ENCODE assay signal across 16 cellular contexts in genomic region chr10:95478935-95479334, GRCh38.
DNase-seq lines count a peak whose midpoint lies in the region; ATAC-seq and TF ChIP-seq lines count a peak whose summit lies in the region.
"Had no signal": no experiment of that assay in that cellular context is flagged by ENCODE, and none has a peak within 500 bp of the region (broad histone marks: within the 10 kb centered on the region; RNA-seq: fewer than 3 reads in every experiment).

No MANE protein-coding gene starts in this region.

- H3K36me3 Mint-ChIP-seq in neural progenitor cell (no peaks in the 10 kb centered on the region), nephron progenitor cell (ENCODE audit: low read depth) (peaks cover 7% of the 10 kb centered on the region)

- TF ChIP-seq POLR2A in transverse colon (IDR thresholded peaks at IDR 0.05), result no peak

- in situ Hi-C loops in transverse colon (cut with MboI; ENCODE audit: low pct_ligation_motif_present in 1 of 4, low pct_unique_long_range_greater_than_20kb in 1 of 4, low sequenced_read_pairs in 3 of 4), result no loop called here

- no peaks in the 10 kb centered on the region for H3F3A ChIP-seq in neural progenitor cell (ENCODE audit: low read depth)

- H3K27me3 Mint-ChIP-seq in neural progenitor cell (ENCODE audit: insufficient read depth, low read depth) (no peaks in the 10 kb centered on the region), nephron progenitor cell (ENCODE audit: low read depth, poor library complexity) (no peaks in the 10 kb centered on the region)

- H3K4me1 ChIP-seq in left ventricle myocardium inferior (peaks cover 94% of the 10 kb centered on the region), neural progenitor cell (peaks cover 21% of the 10 kb centered on the region), transverse colon (peaks cover 23 to 82% (median 79%) of the 10 kb centered on the region in 4 donors)

- no peak overlapping the region for H2AFZ ChIP-seq in neural progenitor cell (replicated peaks)
- H2AFZ ChIP-seq: GM23338 had no signal

- no peak overlapping the region for H3K9ac ChIP-seq in neural progenitor cell

- H3K4me3 ChIP-seq in left ventricle myocardium inferior (peak overlapping the region; percentile 41), neural progenitor cell (no peak overlapping the region), transverse colon (no peak overlapping the region)
- H3K4me3 ChIP-seq: GM23338 had no signal

- TF ChIP-seq CTCF in left ventricle myocardium inferior (IDR thresholded peaks at IDR 0.05; ENCODE audit: borderline replicate concordance), result no peak
- TF ChIP-seq CTCF in neural progenitor cell (IDR thresholded peaks at IDR 0.05), result no peak
- no peak for TF ChIP-seq CTCF in transverse colon (IDR thresholded peaks at IDR 0.05)
- no peak for TF ChIP-seq CTCF in nephron progenitor cell (IDR thresholded peaks at IDR 0.05)

- H3K36me3 ChIP-seq in left ventricle myocardium inferior (no peaks in the 10 kb centered on the region), neural progenitor cell (no peaks in the 10 kb centered on the region), transverse colon (no peaks in the 10 kb centered on the region)

- DNase-seq in left ventricle myocardium inferior (no peak), neural progenitor cell (ENCODE audit: low spot score) (no peak), transverse colon (no peak), NCI-H1105 (lab: John Stamatoyannopoulos, UW) (no peak), AG08396 (ENCODE audit: low spot score) (no peak), nephron progenitor cell (no peak)
- DNase-seq: activated naive CD4-positive, alpha-beta T cell; C1 segment of cervical spinal cord; islet precursor cell; NCI-H2081; NK-92 treated with Interleukin-12 subunit alpha and Interleukin-12 subunit beta, amount 100 ng/mL, for 24 hours; stimulated activated CD4-positive, alpha-beta T cell treated with anti-CD3 and anti-CD28 coated beads, Interleukin-15, amount 100 ng/mL, for 24 hours; stimulated activated CD8-positive, alpha-beta memory T cell treated with anti-CD3 and anti-CD28 coated beads, Interleukin-4, amount 100 ng/mL, for 48 hours had no signal

- H3K27ac ChIP-seq in cingulate gyrus (ENCODE audit: low read depth, low read length) (peak overlapping the region; percentile 48), left ventricle myocardium inferior (replicated peaks) (peak overlapping the region; percentile 92), neural progenitor cell (no peak overlapping the region), transverse colon (peak overlapping the region; percentile 78 to 89 (median 88))

- WGBS in transverse colon (ENCODE audit: low coverage in 1 of 2), 2 donors, result 28 to 50% methylated on average over 3 of the region's 3 CpGs

- H3K27me3 ChIP-seq in left ventricle myocardium inferior (ENCODE audit: low read depth), result no peaks in the 10 kb centered on the region
- H3K27me3 ChIP-seq in neural progenitor cell, result no peaks in the 10 kb centered on the region
- no peaks in the 10 kb centered on the region for H3K27me3 ChIP-seq in transverse colon

- ATAC-seq in HG03469 (IDR thresholded peaks at IDR 0.05; ENCODE audit: unreplicated experiment), result no peak
- ATAC-seq: GM23338 had no signal

- H3K9me3 ChIP-seq in left ventricle myocardium inferior (replicated peaks), result no peaks in the 10 kb centered on the region
- no peaks in the 10 kb centered on the region for H3K9me3 ChIP-seq in neural progenitor cell (ENCODE audit: low read depth)
- H3K9me3 ChIP-seq in transverse colon, result no peaks in the 10 kb centered on the region

- H4K20me1 ChIP-seq in neural progenitor cell (ENCODE audit: low read depth), result no peaks in the 10 kb centered on the region

- H3K4me1 Mint-ChIP-seq in neural progenitor cell (peaks cover 62% of the 10 kb centered on the region), nephron progenitor cell (peaks cover 74% of the 10 kb centered on the region)

- TF ChIP-seq EP300 in transverse colon (IDR thresholded peaks at IDR 0.05; ENCODE audit: low read depth), result no peak

- H3K79me2 ChIP-seq in neural progenitor cell (ENCODE audit: low read depth), result no peaks in the 10 kb centered on the region

- H3K27ac Mint-ChIP-seq in neural progenitor cell (peak overlapping the region; percentile 32), nephron progenitor cell (no peak overlapping the region)
- H3K27ac Mint-ChIP-seq: GM23338 had no signal

- no peak overlapping the region for H3K4me2 ChIP-seq in neural progenitor cell
- H3K4me2 ChIP-seq: GM23338 had no signal

- H3K4me3 Mint-ChIP-seq in neural progenitor cell (no peak overlapping the region), nephron progenitor cell (no peak overlapping the region)
- H3K4me3 Mint-ChIP-seq: GM23338 had no signal

- no peaks in the 10 kb centered on the region for H3K9me3 Mint-ChIP-seq in neural progenitor cell
- H3K9me3 Mint-ChIP-seq in nephron progenitor cell, result no peaks in the 10 kb centered on the region
- H3K9me3 Mint-ChIP-seq: GM23338 had no signal

- intact Hi-C loops in left ventricle myocardium inferior (cut with micrococcal nuclease) (loop anchor here (10.0 kb wide), 1 partner anchor 76 kb away; no protein-coding TSS in a partner anchor), transverse colon (cut with DNase I; ENCODE audit: low total_unique reads) (no loop called here)
